Comparison of ENCODE assay signal across 11 cellular contexts in genomic region chr15:85542488-85542887, GRCh38.
DNase-seq lines count a peak whose midpoint lies in the region; ATAC-seq and TF ChIP-seq lines count a peak whose summit lies in the region.
"Had no signal": no experiment of that assay in that cellular context is flagged by ENCODE, and none has a peak within 500 bp of the region (broad histone marks: within the 10 kb centered on the region; RNA-seq: fewer than 3 reads in every experiment).

No MANE protein-coding gene starts in this region.

- TF ChIP-seq CTCF in colonic mucosa (IDR thresholded peaks at IDR 0.05) (no peak), prostate gland (IDR thresholded peaks at IDR 0.05) (no peak)

- H3K4me1 ChIP-seq in colonic mucosa: peaks cover 20% of the 10 kb centered on the region
- no peaks in the 10 kb centered on the region for H3K4me1 ChIP-seq in prostate gland (replicated peaks)

- H3K9me3 ChIP-seq in colonic mucosa: no peaks in the 10 kb centered on the region
- no peaks in the 10 kb centered on the region for H3K9me3 ChIP-seq in prostate gland
- H3K9me3 ChIP-seq: thoracic aorta had no signal

- no peaks in the 10 kb centered on the region for H3K27me3 ChIP-seq in colonic mucosa
- H3K27me3 ChIP-seq in prostate gland (replicated peaks; ENCODE audit: insufficient read depth): no peaks in the 10 kb centered on the region

- peak overlapping the region in 1 of 2 donors; percentile 72 for H3K9ac ChIP-seq in colonic mucosa (ENCODE audit: low read depth in 2 of 2, low read length in 2 of 2)

- H3K4me3 ChIP-seq in colonic mucosa (no peak overlapping the region), prostate gland (no peak overlapping the region)
- H3K4me3 ChIP-seq: dorsolateral prefrontal cortex, thoracic aorta had no signal

- peaks cover 70% of the 10 kb centered on the region for H3K4me1 Mint-ChIP-seq in T-helper 2 cell treated with Interferon-gamma antibody and Interleukin-4, amounts not matched to agents 5 μg/mL and 100 μg/mL, for 36 hours (ENCODE audit: low read depth)
- peaks cover 50 to 71% (median 70%) of the 10 kb centered on the region in 3 donors for H3K4me1 Mint-ChIP-seq in IgD-negative memory B cell

- peaks cover 12% of the 10 kb centered on the region for H3K36me3 Mint-ChIP-seq in T-helper 2 cell treated with Interferon-gamma antibody and Interleukin-4, amounts not matched to agents 5 μg/mL and 100 μg/mL, for 36 hours (ENCODE audit: low read depth)
- peaks cover 11% of the 10 kb centered on the region for H3K36me3 Mint-ChIP-seq in IgD-negative memory B cell

- no peak for DNase-seq in T-helper 2 cell treated with Interferon-gamma antibody and Interleukin-4, amounts not matched to agents 5 μg/mL and 100 μg/mL, for 36 hours (ENCODE audit: low spot score)
- DNase-seq in T-helper 2 cell (no peak), colonic mucosa (no peak), prostate gland (ENCODE audit: low spot score) (no peak), GM19240 (ENCODE audit: insufficient read length, low spot score) (no peak), KG1 (lab: John Stamatoyannopoulos, UW) (no peak)
- DNase-seq: dorsolateral prefrontal cortex, NCI-H1092 had no signal

- peak overlapping the region; percentile 50 for H3K4me3 Mint-ChIP-seq in T-helper 2 cell treated with Interferon-gamma antibody and Interleukin-4, amounts not matched to agents 5 μg/mL and 100 μg/mL, for 36 hours
- H3K4me3 Mint-ChIP-seq in IgD-negative memory B cell: peak overlapping the region in 3 of 4 donors; percentile 12 to 59 (median 48)

- no peaks in the 10 kb centered on the region for H3K36me3 ChIP-seq in colonic mucosa
- no peaks in the 10 kb centered on the region for H3K36me3 ChIP-seq in prostate gland
- H3K36me3 ChIP-seq: thoracic aorta had no signal

- no peak for TF ChIP-seq POLR2A in prostate gland (IDR thresholded peaks at IDR 0.05)

- H3K9me3 Mint-ChIP-seq in T-helper 2 cell treated with Interferon-gamma antibody and Interleukin-4, amounts not matched to agents 5 μg/mL and 100 μg/mL, for 36 hours: no peaks in the 10 kb centered on the region
- no peaks in the 10 kb centered on the region for H3K9me3 Mint-ChIP-seq in IgD-negative memory B cell

- H3K27ac ChIP-seq in colonic mucosa: peak overlapping the region; percentile 81
- H3K27ac ChIP-seq in prostate gland: peak overlapping the region; percentile 67 to 69
- H3K27ac ChIP-seq: thoracic aorta had no signal

- H3K27ac Mint-ChIP-seq in T-helper 2 cell treated with Interferon-gamma antibody and Interleukin-4, amounts not matched to agents 5 μg/mL and 100 μg/mL, for 36 hours: peak overlapping the region; percentile 49
- H3K27ac Mint-ChIP-seq in IgD-negative memory B cell: peak overlapping the region; percentile 18 to 94 (median 75)

- H3K27me3 Mint-ChIP-seq in T-helper 2 cell treated with Interferon-gamma antibody and Interleukin-4, amounts not matched to agents 5 μg/mL and 100 μg/mL, for 36 hours (ENCODE audit: low read depth): no peaks in the 10 kb centered on the region
- no peaks in the 10 kb centered on the region for H3K27me3 Mint-ChIP-seq in IgD-negative memory B cell

- intact Hi-C loops in colonic mucosa (cut with DNase I): no loop called here
- intact Hi-C loops in prostate gland (cut with DNase I): loop anchor here (5.0 kb wide), 1 partner anchor 40 kb away; no protein-coding TSS in a partner anchor

- ATAC-seq in GM19397 (IDR thresholded peaks at IDR 0.05; ENCODE audit: unreplicated experiment): no peak

- WGBS in prostate gland: 58% methylated on average over 3 of the region's 3 CpGs
